ENCODE assay signal across 8 cellular contexts in the genomic region with DNA sequence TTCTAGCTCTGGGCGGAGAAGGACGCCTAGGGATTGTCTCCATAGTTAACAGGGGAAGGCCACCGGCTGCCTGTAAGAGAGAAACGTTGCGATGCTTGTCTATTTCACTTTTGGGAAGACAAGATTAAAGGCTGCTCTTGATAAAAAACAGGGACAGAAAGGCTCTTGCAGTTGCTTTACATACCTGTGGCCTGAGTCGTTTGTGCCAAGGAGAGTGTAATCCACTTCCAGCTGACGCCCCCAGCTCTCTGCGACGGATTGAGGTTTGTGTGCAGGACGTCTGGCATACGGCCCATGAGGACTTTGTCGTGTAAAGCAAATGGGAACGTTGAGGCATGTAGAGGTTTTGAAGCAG. TPM values are rescaled to one million over a fixed set of nuclear protein-coding genes. Genes with fewer than 3 reads are reported as not detected.
DNase-seq lines count a peak whose midpoint lies in the region; ATAC-seq and TF ChIP-seq lines count a peak whose summit lies in the region.

No MANE protein-coding gene starts in this region.

- H2AFZ ChIP-seq in OCI-LY3 (ENCODE audit: low read depth, low read length): no peak overlapping the region

- H3K4me3 Mint-ChIP-seq in CD4-positive, alpha-beta memory T cell: peak overlapping the region; percentile 83 to 94 (median 91)

- TF ChIP-seq CTCF in OCI-LY3 (IDR thresholded peaks at IDR 0.05; ENCODE audit: low read depth, low read length) (no peak), upper lobe of left lung (IDR thresholded peaks at IDR 0.05) (no peak), GM13977 (IDR thresholded peaks at IDR 0.05; ENCODE audit: extremely low read depth, insufficient read depth, missing control alignments) (no peak)

- H3K27ac Mint-ChIP-seq in CD4-positive, alpha-beta memory T cell: peak overlapping the region; percentile 70 to 94 (median 91)

- H3K9me3 Mint-ChIP-seq in CD4-positive, alpha-beta memory T cell: no peaks in the 10 kb centered on the region

- POLR2A ChIA-PET in CD4-positive, alpha-beta memory T cell (lab: Charles Lee; ENCODE audit: partially characterized antibody): interaction anchor here (0.6 to 3.8 kb wide), 9 partner anchors 12 to 1943 kb away, joined by 3 to 79 read pairs (median 5); no protein-coding TSS in a partner anchor

- in situ Hi-C loops in GM13977 (cut with MboI; ENCODE audit: low pct_unique_long_range_greater_than_20kb, low sequenced_read_pairs, unreplicated experiment): no loop called here

- CTCF ChIA-PET in CD4-positive, alpha-beta memory T cell (lab: Charles Lee; ENCODE audit: partially characterized antibody): interaction anchor here (1.1 to 2.0 kb wide), 7 partner anchors 11 to 98 kb away, joined by 3 to 9 read pairs (median 3); no protein-coding TSS in a partner anchor

- H3K4me2 ChIP-seq in OCI-LY3 (ENCODE audit: low read length): peak overlapping the region; percentile 74

- peaks cover 37 to 56% (median 46%) of the 10 kb centered on the region in 4 donors for H3K4me1 Mint-ChIP-seq in CD4-positive, alpha-beta memory T cell

- H3K9me3 ChIP-seq in CD4-positive, alpha-beta memory T cell (ENCODE audit: control insufficient read depth in 1 of 2, low read length in 2 of 2): no peaks in the 10 kb centered on the region
- H3K9me3 ChIP-seq in OCI-LY3 (ENCODE audit: insufficient read depth, low read length) (no peaks in the 10 kb centered on the region), upper lobe of left lung (peaks cover 0 to 6% (median 0%) of the 10 kb centered on the region in 4 donors)

- peak overlapping the region; percentile 88 for H3K27ac ChIP-seq in CD4-positive, alpha-beta memory T cell (ENCODE audit: low read depth, low read length)
- peak overlapping the region; percentile 93 for H3K27ac ChIP-seq in OCI-LY3 (ENCODE audit: low read length)
- H3K27ac ChIP-seq in cingulate gyrus (ENCODE audit: low read depth, low read length): peak overlapping the region; percentile 94
- peak overlapping the region; percentile 97 to 100 (median 98) for H3K27ac ChIP-seq in upper lobe of left lung

- DNase-seq in CD4-positive, alpha-beta memory T cell: no peak
- DNase-seq in medulla oblongata (ENCODE audit: extremely low spot score) (peak; percentile 49), upper lobe of left lung (peak in 1 of 2 donors; percentile 58), SHP77 treated with DMSO at 0.1 percent for 48 hours (lab: John Stamatoyannopoulos, UW) (no peak), SHP77 (lab: John Stamatoyannopoulos, UW) (no peak), GM13977 (ENCODE audit: low spot score) (no peak)

- H3K9ac ChIP-seq in OCI-LY3 (ENCODE audit: low read length): peak overlapping the region; percentile 99

- H3K27me3 Mint-ChIP-seq in CD4-positive, alpha-beta memory T cell: no peaks in the 10 kb centered on the region

- H3K27me3 ChIP-seq in CD4-positive, alpha-beta memory T cell (ENCODE audit: insufficient read depth, low read length): no peaks in the 10 kb centered on the region
- H3K27me3 ChIP-seq in OCI-LY3 (ENCODE audit: low read depth, low read length) (no peaks in the 10 kb centered on the region), upper lobe of left lung (no peaks in the 10 kb centered on the region)

- peak overlapping the region; percentile 55 to 75 for H3K4me3 ChIP-seq in CD4-positive, alpha-beta memory T cell (ENCODE audit: low read length in 2 of 2)
- H3K4me3 ChIP-seq in OCI-LY3 (ENCODE audit: low read length) (peak overlapping the region; percentile 99), upper lobe of left lung (peak overlapping the region; percentile 73 to 96 (median 80))

- peaks cover 53% of the 10 kb centered on the region for H4K20me1 ChIP-seq in OCI-LY3 (ENCODE audit: insufficient read depth, low read length)

- H3K36me3 ChIP-seq in CD4-positive, alpha-beta memory T cell (ENCODE audit: insufficient read depth, low read length): peaks cover 5% of the 10 kb centered on the region
- H3K36me3 ChIP-seq in OCI-LY3 (replicated peaks; ENCODE audit: low read depth, low read length) (peaks cover 53% of the 10 kb centered on the region), upper lobe of left lung (peaks cover 2 to 31% (median 11%) of the 10 kb centered on the region in 4 donors)

- WGBS in upper lobe of left lung, 2 donors: 0% methylated on average over 13 of the region's 13 CpGs

- peaks cover 0 to 19% of the 10 kb centered on the region in 2 donors for H3K36me3 Mint-ChIP-seq in CD4-positive, alpha-beta memory T cell

- H3K79me2 ChIP-seq in OCI-LY3 (ENCODE audit: low read length): peaks cover 91% of the 10 kb centered on the region

- no peak for TF ChIP-seq POLR2A in upper lobe of left lung (IDR thresholded peaks at IDR 0.05)

- ATAC-seq in upper lobe of left lung (ENCODE audit: low FRiP score in 2 of 2): no peak

- intact Hi-C loops in CD4-positive, alpha-beta memory T cell (cut with micrococcal nuclease): loop anchor here (10.0 kb wide), 1 partner anchor 600 kb away; a partner anchor contains a TSS

- peaks cover 56% of the 10 kb centered on the region for H3K4me1 ChIP-seq in CD4-positive, alpha-beta memory T cell (ENCODE audit: insufficient read depth, low read length)
- H3K4me1 ChIP-seq in OCI-LY3 (ENCODE audit: low read length) (peaks cover 53% of the 10 kb centered on the region), upper lobe of left lung (peaks cover 40 to 75% (median 63%) of the 10 kb centered on the region in 4 donors)

- no peak for TF ChIP-seq EP300 in upper lobe of left lung (IDR thresholded peaks at IDR 0.05)

RNA-seq across cellular contexts. Expression of a gene that starts 1.1 kb away (rescaled TPM):
- 1 to 10 TPM; 5.5 to 6.5 TPM for total RNA-seq in CD4-positive, alpha-beta memory T cell
- 1 to 10 TPM; 2.7 to 5.9 TPM for polyA plus RNA-seq in CD4-positive, alpha-beta memory T cell
- 10 to 100 TPM; 32.5 to 71.2 (median 42.8) TPM for total RNA-seq in upper lobe of left lung

Comparison
In these comparisons a context has a peak if more than half of its experiments do, and no peak if none do; other contexts are left out.
1. RNA of a gene that starts 1.1 kb away (total RNA-seq): 32.5 to 71.2 TPM in upper lobe of left lung; 5.5 to 6.5 TPM in CD4-positive, alpha-beta memory T cell; every median in the first group is over 4 times any median in the second.
2. Peak in every context shown above with its lines, with median percentiles within 50 percentile points of each other: H3K27ac ChIP-seq and H3K4me3 ChIP-seq.